Comparison of ENCODE assay signal across 1 cellular context in the genomic region with DNA sequence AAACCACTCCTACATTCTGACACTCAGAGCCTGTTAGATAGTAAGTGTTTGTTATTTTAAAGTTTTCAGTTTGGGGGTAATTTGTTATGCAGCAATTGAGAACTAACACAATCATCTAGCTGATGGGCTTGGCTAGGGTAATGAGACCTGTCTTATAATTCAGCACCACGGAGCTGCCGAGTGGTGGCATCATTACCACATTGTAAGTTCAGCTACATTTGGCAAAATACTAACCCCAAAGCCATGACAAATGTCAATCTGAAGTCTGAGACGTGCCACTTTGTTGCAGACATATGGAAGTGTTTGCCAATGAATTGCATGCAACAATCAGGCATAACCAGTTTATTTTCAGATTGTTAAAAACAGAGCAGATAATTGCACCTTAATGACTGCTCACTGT.
TF ChIP-seq lines count a peak whose summit lies in the region.

No MANE protein-coding gene starts in this region.

TF ChIP-seq in HepG2, 621 proteins besides CTCF, POLR2A, EP300 and RAD21:
- TF ChIP-seq RFXAP (CRISPR knock-in tag; IDR thresholded peaks at IDR 0.05; ENCODE audit: borderline replicate concordance) (no peak), ZNF235 (CRISPR knock-in tag; IDR thresholded peaks at IDR 0.05; ENCODE audit: borderline replicate concordance) (no peak), ZNF260 (CRISPR knock-in tag; IDR thresholded peaks at IDR 0.05; ENCODE audit: borderline replicate concordance, low read depth) (no peak), ZNF484 (CRISPR knock-in tag; IDR thresholded peaks at IDR 0.05; ENCODE audit: borderline replicate concordance, low read depth) (no peak), STAG1 (CRISPR knock-in tag; IDR thresholded peaks at IDR 0.05) (peak; percentile 77), ZNF543 (CRISPR knock-in tag; IDR thresholded peaks at IDR 0.05) (no peak), ZNF547 (CRISPR knock-in tag; IDR thresholded peaks at IDR 0.05) (no peak), ZNF770 (CRISPR knock-in tag; IDR thresholded peaks at IDR 0.05) (no peak), HCFC1 (IDR thresholded peaks at IDR 0.05; ENCODE audit: low read depth, low read length) (no peak), SMC3 (IDR thresholded peaks at IDR 0.05; ENCODE audit: low read length) (peak; percentile 20; the same call in 1 of the 2 replicates), PTBP1 (IDR thresholded peaks at IDR 0.05; ENCODE audit: low read depth, low read length, poor library complexity, severe bottlenecking) (no peak), ZNF503 (CRISPR knock-in tag; IDR thresholded peaks at IDR 0.05) (no peak), MIXL1 (CRISPR knock-in tag; IDR thresholded peaks at IDR 0.05) (0 out of 2 replicates have a peak, but pooled peaks have one; percentile 22), ZSCAN12 (CRISPR knock-in tag; IDR thresholded peaks at IDR 0.05) (no peak), KLF13 (CRISPR knock-in tag; IDR thresholded peaks at IDR 0.05) (no peak), ZNF781 (CRISPR knock-in tag; IDR thresholded peaks at IDR 0.05; ENCODE audit: borderline replicate concordance, not compliant biosample characterization) (no peak), ATF6 (CRISPR knock-in tag; conservative IDR thresholded peaks at IDR 0.05) (no peak)
- TF ChIP-seq, protein P1, sequence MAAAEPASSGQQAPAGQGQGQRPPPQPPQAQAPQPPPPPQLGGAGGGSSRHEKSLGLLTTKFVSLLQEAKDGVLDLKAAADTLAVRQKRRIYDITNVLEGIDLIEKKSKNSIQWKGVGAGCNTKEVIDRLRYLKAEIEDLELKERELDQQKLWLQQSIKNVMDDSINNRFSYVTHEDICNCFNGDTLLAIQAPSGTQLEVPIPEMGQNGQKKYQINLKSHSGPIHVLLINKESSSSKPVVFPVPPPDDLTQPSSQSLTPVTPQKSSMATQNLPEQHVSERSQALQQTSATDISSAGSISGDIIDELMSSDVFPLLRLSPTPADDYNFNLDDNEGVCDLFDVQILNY (CRISPR knock-in tag; conservative IDR thresholded peaks at IDR 0.05) = no peak
- TF ChIP-seq, protein P2, sequence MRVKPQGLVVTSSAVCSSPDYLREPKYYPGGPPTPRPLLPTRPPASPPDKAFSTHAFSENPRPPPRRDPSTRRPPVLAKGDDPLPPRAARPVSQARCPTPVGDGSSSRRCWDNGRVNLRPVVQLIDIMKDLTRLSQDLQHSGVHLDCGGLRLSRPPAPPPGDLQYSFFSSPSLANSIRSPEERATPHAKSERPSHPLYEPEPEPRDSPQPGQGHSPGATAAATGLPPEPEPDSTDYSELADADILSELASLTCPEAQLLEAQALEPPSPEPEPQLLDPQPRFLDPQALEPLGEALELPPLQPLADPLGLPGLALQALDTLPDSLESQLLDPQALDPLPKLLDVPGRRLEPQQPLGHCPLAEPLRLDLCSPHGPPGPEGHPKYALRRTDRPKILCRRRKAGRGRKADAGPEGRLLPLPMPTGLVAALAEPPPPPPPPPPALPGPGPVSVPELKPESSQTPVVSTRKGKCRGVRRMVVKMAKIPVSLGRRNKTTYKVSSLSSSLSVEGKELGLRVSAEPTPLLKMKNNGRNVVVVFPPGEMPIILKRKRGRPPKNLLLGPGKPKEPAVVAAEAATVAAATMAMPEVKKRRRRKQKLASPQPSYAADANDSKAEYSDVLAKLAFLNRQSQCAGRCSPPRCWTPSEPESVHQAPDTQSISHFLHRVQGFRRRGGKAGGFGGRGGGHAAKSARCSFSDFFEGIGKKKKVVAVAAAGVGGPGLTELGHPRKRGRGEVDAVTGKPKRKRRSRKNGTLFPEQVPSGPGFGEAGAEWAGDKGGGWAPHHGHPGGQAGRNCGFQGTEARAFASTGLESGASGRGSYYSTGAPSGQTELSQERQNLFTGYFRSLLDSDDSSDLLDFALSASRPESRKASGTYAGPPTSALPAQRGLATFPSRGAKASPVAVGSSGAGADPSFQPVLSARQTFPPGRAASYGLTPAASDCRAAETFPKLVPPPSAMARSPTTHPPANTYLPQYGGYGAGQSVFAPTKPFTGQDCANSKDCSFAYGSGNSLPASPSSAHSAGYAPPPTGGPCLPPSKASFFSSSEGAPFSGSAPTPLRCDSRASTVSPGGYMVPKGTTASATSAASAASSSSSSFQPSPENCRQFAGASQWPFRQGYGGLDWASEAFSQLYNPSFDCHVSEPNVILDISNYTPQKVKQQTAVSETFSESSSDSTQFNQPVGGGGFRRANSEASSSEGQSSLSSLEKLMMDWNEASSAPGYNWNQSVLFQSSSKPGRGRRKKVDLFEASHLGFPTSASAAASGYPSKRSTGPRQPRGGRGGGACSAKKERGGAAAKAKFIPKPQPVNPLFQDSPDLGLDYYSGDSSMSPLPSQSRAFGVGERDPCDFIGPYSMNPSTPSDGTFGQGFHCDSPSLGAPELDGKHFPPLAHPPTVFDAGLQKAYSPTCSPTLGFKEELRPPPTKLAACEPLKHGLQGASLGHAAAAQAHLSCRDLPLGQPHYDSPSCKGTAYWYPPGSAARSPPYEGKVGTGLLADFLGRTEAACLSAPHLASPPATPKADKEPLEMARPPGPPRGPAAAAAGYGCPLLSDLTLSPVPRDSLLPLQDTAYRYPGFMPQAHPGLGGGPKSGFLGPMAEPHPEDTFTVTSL (CRISPR knock-in tag; IDR thresholded peaks at IDR 0.05; ENCODE audit: borderline replicate concordance) = no peak
